ENCODE assay signal across 15 cellular contexts in genomic region chr14:58082011-58082410, GRCh38.
DNase-seq lines count a peak whose midpoint lies in the region; ATAC-seq and TF ChIP-seq lines count a peak whose summit lies in the region.
"Had no signal": no experiment of that assay in that cellular context is flagged by ENCODE, and none has a peak within 500 bp of the region (broad histone marks: within the 10 kb centered on the region; RNA-seq: fewer than 3 reads in every experiment).

No MANE protein-coding gene starts in this region.

- H3K27me3 ChIP-seq in breast epithelium: no peaks in the 10 kb centered on the region
- no peaks in the 10 kb centered on the region for H3K27me3 ChIP-seq in ascending aorta
- no peaks in the 10 kb centered on the region for H3K27me3 ChIP-seq in thoracic aorta (replicated peaks; ENCODE audit: insufficient read depth)
- H3K27me3 ChIP-seq: tibial nerve had no signal

- H3K27ac ChIP-seq in breast epithelium (no peak overlapping the region), ascending aorta (peak overlapping the region; percentile 76 to 86), thoracic aorta (peak overlapping the region; percentile 79 to 91)
- H3K27ac ChIP-seq: HL-60 had no signal

- H3K9me3 Mint-ChIP-seq in MCF 10A (ENCODE audit: unreplicated experiment): no peaks in the 10 kb centered on the region
- H3K9me3 Mint-ChIP-seq: T-helper 2 cell treated with Interferon-gamma antibody and Interleukin-4, amounts not matched to agents 5 μg/mL and 100 μg/mL, for 36 hours had no signal

- no peak for DNase-seq in MCF 10A (ENCODE audit: unreplicated experiment)
- DNase-seq in breast epithelium (ENCODE audit: low spot score in 2 of 2): no peak
- DNase-seq in ascending aorta (ENCODE audit: low spot score in 2 of 2): no peak
- DNase-seq in glomerular visceral epithelial cell (ENCODE audit: extremely low spot score): peak; percentile 24
- DNase-seq in thoracic aorta (ENCODE audit: low spot score): no peak
- DNase-seq in NCI-H1417 treated with DMSO at 0.1 percent for 48 hours (lab: John Stamatoyannopoulos, UW): no peak
- DNase-seq: activated CD4-positive, alpha-beta T cell treated with anti-CD3 and anti-CD28 coated beads, Interleukin-2, amount 50 U/mL, for 1 hour; Caco-2; left cardiac atrium; MM.1S had no signal

- H3K4me3 Mint-ChIP-seq in MCF 10A (ENCODE audit: unreplicated experiment): no peak overlapping the region
- H3K4me3 Mint-ChIP-seq: T-helper 2 cell treated with Interferon-gamma antibody and Interleukin-4, amounts not matched to agents 5 μg/mL and 100 μg/mL, for 36 hours had no signal

- no peaks in the 10 kb centered on the region for H3K36me3 ChIP-seq in breast epithelium
- no peaks in the 10 kb centered on the region for H3K36me3 ChIP-seq in ascending aorta
- no peaks in the 10 kb centered on the region for H3K36me3 ChIP-seq in thoracic aorta
- H3K36me3 ChIP-seq: tibial nerve had no signal

- H3K9me3 ChIP-seq in breast epithelium (no peaks in the 10 kb centered on the region), ascending aorta (no peaks in the 10 kb centered on the region), thoracic aorta (no peaks in the 10 kb centered on the region)
- H3K9me3 ChIP-seq: Caco-2, tibial nerve had no signal

- BruUV-seq in MCF 10A (replicated peaks; lab: Mats Ljungman, UMichigan): no TSS peak

- H3K4me1 ChIP-seq in breast epithelium: no peaks in the 10 kb centered on the region
- H3K4me1 ChIP-seq in ascending aorta: peaks cover 7 to 23% of the 10 kb centered on the region in 2 donors
- H3K4me1 ChIP-seq in thoracic aorta (ENCODE audit: control insufficient read depth in 1 of 2, low read depth in 2 of 2): peaks cover 21 to 39% of the 10 kb centered on the region in 2 donors
- H3K4me1 ChIP-seq: Caco-2 had no signal

- H3K4me3 ChIP-seq in breast epithelium (no peak overlapping the region), ascending aorta (no peak overlapping the region), thoracic aorta (peak overlapping the region; percentile 18)
- H3K4me3 ChIP-seq: tibial nerve had no signal

- intact Hi-C loops in MCF 10A (cut with micrococcal nuclease): no loop called here
- intact Hi-C loops in breast epithelium (cut with DNase I; ENCODE audit: low total_unique reads): no loop called here
- intact Hi-C loops in ascending aorta (cut with DNase I): loop anchor here (10.0 kb wide), 2 partner anchors 687 to 817 kb away; partner anchors contain the start of genes AP5M1, EXOC5 and NAA30

- peaks cover 16% of the 10 kb centered on the region for H3K27me3 Mint-ChIP-seq in MCF 10A (ENCODE audit: insufficient read depth, unreplicated experiment)

- H3K36me3 Mint-ChIP-seq in MCF 10A (ENCODE audit: insufficient read depth, unreplicated experiment): peaks cover 3% of the 10 kb centered on the region

- H3K27ac Mint-ChIP-seq in MCF 10A (ENCODE audit: low read depth, unreplicated experiment): peak overlapping the region; percentile 80
- H3K27ac Mint-ChIP-seq: T-helper 2 cell treated with Interferon-gamma antibody and Interleukin-4, amounts not matched to agents 5 μg/mL and 100 μg/mL, for 36 hours had no signal

- CTCF ChIA-PET in MCF 10A (lab: Yijun Ruan, JAX): interaction anchor here (1.0 to 1.6 kb wide), 2 partner anchors 9 to 390 kb away, joined by 3 to 8 read pairs; no protein-coding TSS in a partner anchor

- TF ChIP-seq CTCF in MCF 10A (IDR thresholded peaks at IDR 0.05; ENCODE audit: unreplicated experiment) (no peak), breast epithelium (IDR thresholded peaks at IDR 0.05) (no peak), ascending aorta (IDR thresholded peaks at IDR 0.05) (no peak), thoracic aorta (IDR thresholded peaks at IDR 0.05) (no peak)

- H3K4me1 Mint-ChIP-seq in MCF 10A (ENCODE audit: insufficient read depth, unreplicated experiment): peaks cover 22% of the 10 kb centered on the region

- POLR2A ChIA-PET in MCF 10A (lab: Yijun Ruan, JAX): interaction anchor here (0.7 to 1.5 kb wide), 4 partner anchors 17 to 602 kb away, joined by 3 to 4 read pairs (median 3); no protein-coding TSS in a partner anchor

- ATAC-seq in thoracic aorta (ENCODE audit: insufficient number of reproducible peaks, low FRiP score, low read depth) (no peak), GM21447 (IDR thresholded peaks at IDR 0.05; ENCODE audit: unreplicated experiment) (no peak), GM21825 (IDR thresholded peaks at IDR 0.05; ENCODE audit: unreplicated experiment) (no peak)

- no peak for TF ChIP-seq POLR2A in breast epithelium (IDR thresholded peaks at IDR 0.05)

Comparison
In these comparisons a context has a peak if more than half of its experiments do, and no peak if none do; other contexts are left out.
1. H3K27ac ChIP-seq: peak in ascending aorta (2 of 2) and thoracic aorta (2 of 2); none in breast epithelium (0 of 2).